ENCODE assay signal across 1 cellular context in genomic region chr4:42150653-42151567, GRCh38.
A peak's percentile ranks its signal among the peaks of the same experiment; 100 is the strongest.
TF ChIP-seq lines count a peak whose summit lies in the region.

No MANE protein-coding gene starts in this region.

TF ChIP-seq in H1, 55 proteins besides CTCF, POLR2A, EP300 and RAD21 (continued from another document):
- TF ChIP-seq CTBP2 (IDR thresholded peaks at IDR 0.05; ENCODE audit: borderline replicate concordance, insufficient read depth, insufficient read length, low read length) (no peak), RBBP5 (IDR thresholded peaks at IDR 0.05; ENCODE audit: borderline replicate concordance, low read depth, low read length) (no peak), RXRA (IDR thresholded peaks at IDR 0.05; ENCODE audit: insufficient read depth, low read depth, low read length) (no peak), MAX (IDR thresholded peaks at IDR 0.05) (peak; percentile 53)
TF ChIP-seq in H1: peak in this region for 8.
